ENCODE assay signal across 8 cellular contexts in genomic region chr6:27814665-27815424, GRCh38.
DNase-seq lines count a peak whose midpoint lies in the region; ATAC-seq and TF ChIP-seq lines count a peak whose summit lies in the region.

No MANE protein-coding gene starts in this region.

- DNase-seq in GM10266 (ENCODE audit: extremely low spot score), result peak; percentile 75
- DNase-seq in NCI-H146 (lab: John Stamatoyannopoulos, UW), result peak; percentile 97
- peak; percentile 43 for DNase-seq in UCSD-AML1 (lab: John Stamatoyannopoulos, UW; ENCODE audit: unreplicated experiment)
- DNase-seq in cerebellar cortex (ENCODE audit: low spot score), result peak; percentile 89
- peak; percentile 87 for DNase-seq in kidney epithelial cell (ENCODE audit: low read depth)
- DNase-seq in stimulated activated CD4-positive, alpha-beta T cell treated with anti-CD3 and anti-CD28 coated beads, Interleukin-2, amount 100 ng/mL, for 24 hours, result peak; percentile 64 to 72
- no peak for DNase-seq in 8988T

- H3K27me3 ChIP-seq in kidney epithelial cell (ENCODE audit: control insufficient read depth, insufficient read depth, low read length), result no peaks in the 10 kb centered on the region

- H3K36me3 ChIP-seq in kidney epithelial cell (ENCODE audit: control insufficient read depth, insufficient read depth, low read length), result no peaks in the 10 kb centered on the region

- TF ChIP-seq CTCF in GM10266 (IDR thresholded peaks at IDR 0.05; ENCODE audit: control insufficient read depth, insufficient read depth, low read depth, missing control alignments) (no peak), kidney epithelial cell (IDR thresholded peaks at IDR 0.05; ENCODE audit: insufficient read depth, low read length, poor library complexity, severe bottlenecking) (no peak)

- H3K4me3 ChIP-seq in kidney epithelial cell (ENCODE audit: low read depth, low read length), result peak overlapping the region; percentile 45

- ATAC-seq in HG02588 (IDR thresholded peaks at IDR 0.05; ENCODE audit: unreplicated experiment), result peak; percentile 53
